Comparison of ENCODE assay signal across 11 cellular contexts in genomic region chr1:68293609-68294353, GRCh38.
A peak's percentile ranks its signal among the peaks of the same experiment; 100 is the strongest.
DNase-seq lines count a peak whose midpoint lies in the region; ATAC-seq and TF ChIP-seq lines count a peak whose summit lies in the region.
"Had no signal": no experiment of that assay in that cellular context is flagged by ENCODE, and none has a peak within 500 bp of the region (broad histone marks: within the 10 kb centered on the region; RNA-seq: fewer than 3 reads in every experiment).

No MANE protein-coding gene starts in this region.

- peaks cover 21% of the 10 kb centered on the region for H3F3A ChIP-seq in smooth muscle cell (ENCODE audit: low read depth)

- H3K27ac ChIP-seq in HUES6 (ENCODE audit: low read depth, low read length), result peak overlapping the region; percentile 83; the same call in 1 of the 2 replicates
- peak overlapping the region; percentile 77 for H3K27ac ChIP-seq in smooth muscle cell (ENCODE audit: low read depth)
- no peak overlapping the region for H3K27ac ChIP-seq in CD8-positive, alpha-beta T cell (ENCODE audit: low read depth, low read length)

- no peaks in the 10 kb centered on the region for H3K36me3 Mint-ChIP-seq in CD8-positive, alpha-beta T cell

- H2AFZ ChIP-seq in smooth muscle cell (ENCODE audit: low read depth), result peak overlapping the region; percentile 97

- H3K4me1 ChIP-seq in HUES6 (ENCODE audit: control insufficient read depth, insufficient read depth, low read length), result peaks cover 39% of the 10 kb centered on the region
- H3K4me1 ChIP-seq in smooth muscle cell (ENCODE audit: low read depth), result peaks cover 53% of the 10 kb centered on the region
- no peaks in the 10 kb centered on the region for H3K4me1 ChIP-seq in CD8-positive, alpha-beta T cell (ENCODE audit: insufficient read depth, low read length)

- DNase-seq in dedifferentiated amniotic fluid mesenchymal stem cell (ENCODE audit: extremely low spot score), result peak; percentile 73
- peak; percentile 59 for DNase-seq in iris pigment epithelial cell (ENCODE audit: low read depth)
- DNase-seq in smooth muscle cell (lab: John Stamatoyannopoulos, UW; ENCODE audit: unreplicated experiment), result no peak
- DNase-seq in CD8-positive, alpha-beta T cell, result no peak
- no peak for DNase-seq in T-helper 1 cell
- DNase-seq in stimulated activated naive CD4-positive, alpha-beta T cell (lab: John Stamatoyannopoulos, UW), result no peak
- no peak for DNase-seq in GF-D8 (lab: John Stamatoyannopoulos, UW)
- DNase-seq: activated gamma-delta T cell treated with Interleukin-2 at 50 U/mL for 16 hours, NCI-H774 had no signal

- peak overlapping the region; percentile 85 for H3K9ac ChIP-seq in HUES6 (ENCODE audit: low read length)
- H3K9ac ChIP-seq in smooth muscle cell (ENCODE audit: low read depth), result no peak overlapping the region

- H3K79me2 ChIP-seq in smooth muscle cell (ENCODE audit: low read depth), result no peaks in the 10 kb centered on the region

- POLR2A ChIA-PET in CD8-positive, alpha-beta T cell (lab: Charles Lee), result no interaction called here

- TF ChIP-seq CTCF in smooth muscle cell (IDR thresholded peaks at IDR 0.05; ENCODE audit: borderline replicate concordance, insufficient read depth, poor library complexity, severe bottlenecking), result no peak
- no peak for TF ChIP-seq CTCF in CD8-positive, alpha-beta T cell (IDR thresholded peaks at IDR 0.05)

- no peak overlapping the region for H3K27ac Mint-ChIP-seq in CD8-positive, alpha-beta T cell
- H3K27ac Mint-ChIP-seq: stimulated activated naive CD8-positive, alpha-beta T cell treated with anti-CD3 and anti-CD28 coated beads, Interleukin-15, Interleukin-2, amounts not matched to agents 100 ng/mL and 50 ng/mL, for 24 hours had no signal

- CTCF ChIA-PET in CD8-positive, alpha-beta T cell (lab: Charles Lee), result no interaction called here

- H3K4me2 ChIP-seq in smooth muscle cell, result peak overlapping the region; percentile 86

- H3K27me3 ChIP-seq in HUES6 (ENCODE audit: control insufficient read depth, insufficient read depth, low read length) (peaks cover 48% of the 10 kb centered on the region), smooth muscle cell (ENCODE audit: low read depth) (no peaks in the 10 kb centered on the region)
- no peaks in the 10 kb centered on the region for H3K27me3 ChIP-seq in CD8-positive, alpha-beta T cell (ENCODE audit: insufficient read depth, low read length)

- no peaks in the 10 kb centered on the region for H3K9me3 Mint-ChIP-seq in CD8-positive, alpha-beta T cell
- H3K9me3 Mint-ChIP-seq: stimulated activated naive CD8-positive, alpha-beta T cell treated with anti-CD3 and anti-CD28 coated beads, Interleukin-15, Interleukin-2, amounts not matched to agents 100 ng/mL and 50 ng/mL, for 24 hours had no signal

- no peaks in the 10 kb centered on the region for H3K4me1 Mint-ChIP-seq in CD8-positive, alpha-beta T cell (ENCODE audit: low read depth)

- ATAC-seq in CD8-positive, alpha-beta T cell, result no peak

- intact Hi-C loops in CD8-positive, alpha-beta T cell (cut with DNase I, micrococcal nuclease), result no loop called here

- H3K36me3 ChIP-seq in HUES6 (ENCODE audit: control insufficient read depth, insufficient read depth, low read length) (no peaks in the 10 kb centered on the region), smooth muscle cell (ENCODE audit: low read depth) (no peaks in the 10 kb centered on the region)
- H3K36me3 ChIP-seq in CD8-positive, alpha-beta T cell (ENCODE audit: insufficient read depth, low read length), result no peaks in the 10 kb centered on the region

- no peaks in the 10 kb centered on the region for H3K9me3 ChIP-seq in HUES6 (ENCODE audit: control insufficient read depth, insufficient read depth, low read depth, low read length)
- no peaks in the 10 kb centered on the region for H3K9me3 ChIP-seq in smooth muscle cell (replicated peaks; ENCODE audit: low read depth)
- H3K9me3 ChIP-seq in CD8-positive, alpha-beta T cell (ENCODE audit: low read length), result no peaks in the 10 kb centered on the region

- WGBS in smooth muscle cell (ENCODE audit: low lambda C conversion rate), result 5% methylated on average over 18 of the region's 18 CpGs

- no peaks in the 10 kb centered on the region for H4K20me1 ChIP-seq in smooth muscle cell (ENCODE audit: low read depth)

- no peak overlapping the region for H3K4me3 Mint-ChIP-seq in CD8-positive, alpha-beta T cell
- H3K4me3 Mint-ChIP-seq: stimulated activated naive CD8-positive, alpha-beta T cell treated with anti-CD3 and anti-CD28 coated beads, Interleukin-15, Interleukin-2, amounts not matched to agents 100 ng/mL and 50 ng/mL, for 24 hours had no signal

- H3K4me3 ChIP-seq in HUES6 (ENCODE audit: low read depth, low read length) (peak overlapping the region; percentile 38), smooth muscle cell (no peak overlapping the region)
- H3K4me3 ChIP-seq in CD8-positive, alpha-beta T cell (ENCODE audit: low read depth, low read length), result no peak overlapping the region

- H3K27me3 Mint-ChIP-seq in CD8-positive, alpha-beta T cell (ENCODE audit: low read depth), result peaks cover 2% of the 10 kb centered on the region

Comparison
In these comparisons a context has a peak if more than half of its experiments do, and no peak if none do; other contexts are left out.
1. DNase-seq: peak in dedifferentiated amniotic fluid mesenchymal stem cell (single experiment) and iris pigment epithelial cell (single experiment); none in smooth muscle cell (single experiment), CD8-positive, alpha-beta T cell (0 of 7), T-helper 1 cell (0 of 5), stimulated activated naive CD4-positive, alpha-beta T cell (0 of 6) and GF-D8 (single experiment).